8 cellular contexts compared by ENCODE assay signal in the genomic region with DNA sequence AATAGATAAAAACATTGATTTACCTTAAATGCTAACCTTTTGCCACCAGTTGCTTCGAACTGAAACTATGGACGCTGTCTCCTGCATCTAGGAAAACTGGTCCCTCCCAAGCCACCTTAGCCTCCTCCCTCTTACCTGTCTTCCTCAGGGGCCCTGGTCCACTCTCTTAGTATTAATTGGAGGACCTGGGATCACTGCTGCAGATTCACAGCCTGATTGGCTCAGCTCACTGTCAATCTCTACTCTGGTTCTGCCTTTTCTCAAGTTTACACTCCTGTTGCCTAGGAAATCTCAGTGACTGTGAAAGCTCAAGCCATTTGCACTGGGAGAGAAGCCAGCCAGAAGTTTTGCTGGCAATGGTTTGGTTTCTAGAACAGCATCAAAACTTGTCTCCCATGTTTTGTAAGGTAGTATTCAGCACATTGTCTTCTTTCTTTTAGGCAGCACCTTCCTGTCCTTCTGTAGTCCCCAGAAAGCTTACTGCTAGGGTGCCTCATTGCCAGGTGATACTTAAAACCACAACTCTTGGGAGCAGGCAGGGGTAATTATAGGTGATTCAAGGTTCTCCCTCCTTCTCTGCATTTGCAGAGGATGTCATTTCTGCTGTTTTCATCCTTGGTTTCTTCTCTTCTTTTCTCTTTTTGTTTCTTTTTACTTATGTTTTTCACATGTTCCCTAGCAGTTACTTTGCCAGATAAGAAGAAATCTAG. TPM values are rescaled to one million over a fixed set of nuclear protein-coding genes. Genes with fewer than 3 reads are reported as not detected.
DNase-seq lines count a peak whose midpoint lies in the region; ATAC-seq, FAIRE-seq and TF ChIP-seq lines count a peak whose summit lies in the region.
"Had no signal": no experiment of that assay in that cellular context is flagged by ENCODE, and none has a peak within 500 bp of the region (broad histone marks: within the 10 kb centered on the region; RNA-seq: fewer than 3 reads in every experiment).

A gene (minus strand): TSS at position 105 of the 710 bp plus-strand sequence. CDS start 17,502 bp downstream, outside the sequence.

- H3K27ac Mint-ChIP-seq in osteocyte (ENCODE audit: unreplicated experiment) = no peak within 1 kb of the TSS

- no peaks in the 10 kb centered on the region for H3K9me3 Mint-ChIP-seq in activated T-cell treated with anti-CD3 and anti-CD28 coated beads, Interleukin-2, amount 50 U/mL, for 4 hours
- no peaks in the 10 kb centered on the region for H3K9me3 Mint-ChIP-seq in osteocyte (ENCODE audit: unreplicated experiment)

- TF ChIP-seq CTCF in esophagus squamous epithelium (IDR thresholded peaks at IDR 0.05) (no peak), osteocyte (IDR thresholded peaks at IDR 0.05) (no peak)

- H3K27me3 ChIP-seq in small intestine (ENCODE audit: control insufficient read depth in 2 of 2, insufficient read depth in 2 of 2, low read length in 2 of 2) = no peaks in the 10 kb centered on the region
- H3K27me3 ChIP-seq in esophagus squamous epithelium = peaks cover 0 to 4% (median 0%) of the 10 kb centered on the region in 4 donors

- H3K4me1 ChIP-seq in small intestine (ENCODE audit: control insufficient read depth in 2 of 2, insufficient read depth in 1 of 2, low read depth in 1 of 2, low read length in 1 of 2) (no peaks in the 10 kb centered on the region), esophagus squamous epithelium (no peaks in the 10 kb centered on the region)

- TF ChIP-seq POLR2A in esophagus squamous epithelium (IDR thresholded peaks at IDR 0.05) = no peak

- DNase-seq in HEK293T (ENCODE audit: extremely low spot score) (peak; percentile 12), RKO (ENCODE audit: low spot score) (peak; percentile 15), glomerular visceral epithelial cell (ENCODE audit: extremely low spot score) (peak; percentile 68), small intestine (peak; percentile 40), esophagus squamous epithelium (lab: John Stamatoyannopoulos, UW) (no peak), osteocyte (ENCODE audit: extremely low spot score, unreplicated experiment) (no peak)
- no peak for DNase-seq in activated T-cell treated with anti-CD3 and anti-CD28 coated beads, Interleukin-2, amount 50 U/mL, for 4 hours

- POLR2A ChIA-PET in HEK293T (lab: Yijun Ruan, JAX) = no interaction called here

- WGBS in small intestine, 3 donors = 20 to 51% (median 21%) methylated on average over 2 of the region's 2 CpGs
- WGBS in esophagus squamous epithelium, 2 donors = 18 to 36% methylated on average over 2 of the region's 2 CpGs

- H3K9me3 ChIP-seq in small intestine (ENCODE audit: control insufficient read depth, low read depth) (no peaks in the 10 kb centered on the region), esophagus squamous epithelium (no peaks in the 10 kb centered on the region)

- CTCF ChIA-PET in HEK293T (lab: Yijun Ruan, JAX) = interaction anchor here (0.7 kb wide), 1 partner anchor 29 kb away, joined by 6 read pairs; no protein-coding TSS in a partner anchor

- no peaks in the 10 kb centered on the region for H3K36me3 Mint-ChIP-seq in activated T-cell treated with anti-CD3 and anti-CD28 coated beads, Interleukin-2, amount 50 U/mL, for 4 hours (ENCODE audit: insufficient read depth)
- no peaks in the 10 kb centered on the region for H3K36me3 Mint-ChIP-seq in osteocyte (ENCODE audit: unreplicated experiment)

- intact Hi-C loops in esophagus squamous epithelium (cut with DNase I) = no loop called here

- H3K4me3 ChIP-seq in small intestine (ENCODE audit: low read depth in 1 of 2, low read length in 2 of 2) (no peak within 1 kb of the TSS), esophagus squamous epithelium (no peak within 1 kb of the TSS)
- H3K4me3 ChIP-seq: skin epidermis had no signal

- peaks cover 13% of the 10 kb centered on the region for H3K27me3 Mint-ChIP-seq in activated T-cell treated with anti-CD3 and anti-CD28 coated beads, Interleukin-2, amount 50 U/mL, for 4 hours (ENCODE audit: low read depth)
- H3K27me3 Mint-ChIP-seq in osteocyte (ENCODE audit: unreplicated experiment) = peaks cover 21% of the 10 kb centered on the region

- no peak within 1 kb of the TSS for H3K4me3 Mint-ChIP-seq in activated T-cell treated with anti-CD3 and anti-CD28 coated beads, Interleukin-2, amount 50 U/mL, for 4 hours
- no peak within 1 kb of the TSS for H3K4me3 Mint-ChIP-seq in osteocyte (ENCODE audit: unreplicated experiment)

- H3K27ac ChIP-seq in small intestine (ENCODE audit: low read depth in 1 of 2, low read length in 1 of 2) = no peak within 1 kb of the TSS
- H3K27ac ChIP-seq in esophagus squamous epithelium = no peak within 1 kb of the TSS
- H3K27ac ChIP-seq: skin epidermis had no signal

- no peak for FAIRE-seq in small intestine (lab: Jason Lieb, UNC)

- no peaks in the 10 kb centered on the region for H3K4me1 Mint-ChIP-seq in activated T-cell treated with anti-CD3 and anti-CD28 coated beads, Interleukin-2, amount 50 U/mL, for 4 hours (ENCODE audit: low read depth)
- no peaks in the 10 kb centered on the region for H3K4me1 Mint-ChIP-seq in osteocyte (ENCODE audit: unreplicated experiment)

- H3K36me3 ChIP-seq in small intestine (ENCODE audit: control insufficient read depth in 2 of 2, insufficient read depth in 2 of 2, low read length in 2 of 2) (no peaks in the 10 kb centered on the region), esophagus squamous epithelium (no peaks in the 10 kb centered on the region)

- no peak for ATAC-seq in activated T-cell treated with anti-CD3 and anti-CD28 coated beads, Interleukin-2, amount 50 U/mL, for 4 hours

TF ChIP-seq in HEK293T, 16 proteins besides CTCF, POLR2A, EP300 and RAD21:
- TF ChIP-seq, protein P1, sequence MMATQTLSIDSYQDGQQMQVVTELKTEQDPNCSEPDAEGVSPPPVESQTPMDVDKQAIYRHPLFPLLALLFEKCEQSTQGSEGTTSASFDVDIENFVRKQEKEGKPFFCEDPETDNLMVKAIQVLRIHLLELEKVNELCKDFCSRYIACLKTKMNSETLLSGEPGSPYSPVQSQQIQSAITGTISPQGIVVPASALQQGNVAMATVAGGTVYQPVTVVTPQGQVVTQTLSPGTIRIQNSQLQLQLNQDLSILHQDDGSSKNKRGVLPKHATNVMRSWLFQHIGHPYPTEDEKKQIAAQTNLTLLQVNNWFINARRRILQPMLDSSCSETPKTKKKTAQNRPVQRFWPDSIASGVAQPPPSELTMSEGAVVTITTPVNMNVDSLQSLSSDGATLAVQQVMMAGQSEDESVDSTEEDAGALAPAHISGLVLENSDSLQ (IDR thresholded peaks at IDR 0.05) = peak; percentile 88
- no peak for TF ChIP-seq ELF4 (IDR thresholded peaks at IDR 0.05)

RNA-seq across cellular contexts. Expression of the gene that starts here (rescaled TPM):
- polyA plus RNA-seq in small intestine = not detected
- not detected for total RNA-seq in esophagus squamous epithelium
- total RNA-seq in activated T-cell treated with anti-CD3 and anti-CD28 coated beads, Interleukin-2, amount 50 U/mL, for 4 hours = under 1 TPM; 0.30 to 0.87 (median 0.40) TPM
- total RNA-seq in osteocyte = not detected in 2 replicates

Comparison
In these comparisons a context has a peak if more than half of its experiments do, and no peak if none do; other contexts are left out.
1. Peak in DNase-seq in small intestine; RNA of the gene not detected or under 1 TPM.
2. DNase-seq: peak in HEK293T (single experiment), RKO (single experiment) and glomerular visceral epithelial cell (single experiment); none in esophagus squamous epithelium (single experiment), activated T-cell treated with anti-CD3 and anti-CD28 coated beads, Interleukin-2, amount 50 U/mL, for 4 hours (single experiment) and osteocyte (single experiment).